Comparison of ENCODE assay signal across 12 cellular contexts in genomic region chr6:94323853-94324252, GRCh38.
DNase-seq lines count a peak whose midpoint lies in the region; ATAC-seq and TF ChIP-seq lines count a peak whose summit lies in the region.
"Had no signal": no experiment of that assay in that cellular context is flagged by ENCODE, and none has a peak within 500 bp of the region (broad histone marks: within the 10 kb centered on the region; RNA-seq: fewer than 3 reads in every experiment).

No MANE protein-coding gene starts in this region.

- BruUV-seq in Panc1 (replicated peaks; lab: Mats Ljungman, UMichigan) = no TSS peak

- POLR2A ChIA-PET in Panc1 (lab: Charles Lee) = no interaction called here
- POLR2A ChIA-PET in GM10248 (lab: Yijun Ruan, JAX) = no interaction called here

- H3K27ac Mint-ChIP-seq in immature natural killer cell = no peak overlapping the region
- H3K27ac Mint-ChIP-seq: activated T-cell treated with anti-CD3 and anti-CD28 coated beads, Interleukin-2, amount 50 U/mL, for 24 hours had no signal

- TF ChIP-seq CTCF in C4-2B (conservative IDR thresholded peaks at IDR 0.05) = peak; percentile 53
- 0 out of 2 replicates have a peak, but pooled peaks have one; percentile 2 for TF ChIP-seq CTCF in GM12875 (IDR thresholded peaks at IDR 0.05; ENCODE audit: borderline replicate concordance, insufficient read depth, low read depth, low read length)
- peak; percentile 27 for TF ChIP-seq CTCF in Panc1 (IDR thresholded peaks at IDR 0.05)
- peak; percentile 21 for TF ChIP-seq CTCF in hepatocyte (IDR thresholded peaks at IDR 0.05; ENCODE audit: poor library complexity)
- TF ChIP-seq CTCF in GM10248 (IDR thresholded peaks at IDR 0.05; ENCODE audit: control extremely low read depth, extremely low read depth, low read depth, missing control alignments) = no peak

- no peak for ATAC-seq in Panc1

- H2AFZ ChIP-seq in hepatocyte = no peak overlapping the region
- H2AFZ ChIP-seq: parathyroid adenoma had no signal

- H3K27ac ChIP-seq in C4-2B = no peak overlapping the region
- H3K27ac ChIP-seq in Panc1 (ENCODE audit: low read length) = no peak overlapping the region
- H3K27ac ChIP-seq in hepatocyte = no peak overlapping the region
- H3K27ac ChIP-seq: parathyroid adenoma had no signal

- peaks cover 3 to 30% (median 21%) of the 10 kb centered on the region in 6 donors for H3K9me3 Mint-ChIP-seq in immature natural killer cell

- H3K79me2 ChIP-seq in hepatocyte = no peaks in the 10 kb centered on the region
- H3K79me2 ChIP-seq: parathyroid adenoma had no signal

- WGBS in hepatocyte (ENCODE audit: low lambda C conversion rate, missing lambda C conversion rate) = 80% methylated on average over 1 of the region's 1 CpG

- H3K9me2 ChIP-seq in hepatocyte (replicated peaks; ENCODE audit: insufficient read depth) = no peaks in the 10 kb centered on the region

- H3K4me2 ChIP-seq in hepatocyte = no peak overlapping the region

- no peaks in the 10 kb centered on the region for H3K9me3 ChIP-seq in Panc1 (ENCODE audit: control insufficient read depth, insufficient read depth, low read depth, low read length)
- H3K9me3 ChIP-seq in hepatocyte (ENCODE audit: low read depth) = no peaks in the 10 kb centered on the region

- H4K20me1 ChIP-seq in hepatocyte (ENCODE audit: insufficient read depth, poor library complexity, severe bottlenecking) = no peaks in the 10 kb centered on the region

- in situ Hi-C loops in Panc1 (cut with HindIII; ENCODE audit: low pct_unique_long_range_greater_than_20kb, low sequenced_read_pairs) = no loop called here

- H3K4me1 ChIP-seq in Panc1 (ENCODE audit: control insufficient read depth, insufficient read depth, low read length) = no peaks in the 10 kb centered on the region
- H3K4me1 ChIP-seq in hepatocyte (ENCODE audit: insufficient read depth) = no peaks in the 10 kb centered on the region
- H3K4me1 ChIP-seq: parathyroid adenoma had no signal

- H3K36me3 Mint-ChIP-seq in immature natural killer cell = no peaks in the 10 kb centered on the region

- H3K4me1 Mint-ChIP-seq in immature natural killer cell = no peaks in the 10 kb centered on the region

- DNase-seq in Panc1 (ENCODE audit: low read depth, low spot score) (no peak), hepatocyte (ENCODE audit: low spot score) (peak; percentile 23), GM10248 (ENCODE audit: extremely low spot score) (no peak), immature natural killer cell (no peak), DMS153 treated with DMSO at 0.1 percent for 48 hours (lab: John Stamatoyannopoulos, UW; ENCODE audit: unreplicated experiment) (no peak)
- DNase-seq in activated CD4-positive, CD25-positive, alpha-beta regulatory T cell (lab: John Stamatoyannopoulos, UW) = no peak
- DNase-seq: activated T-cell treated with anti-CD3 and anti-CD28 coated beads, Interleukin-2, amount 50 U/mL, for 24 hours; NK-92 treated with Interleukin-12 subunit alpha and Interleukin-12 subunit beta, amount 100 ng/mL, for 24 hours; stimulated activated CD4-positive, alpha-beta T cell treated with anti-CD3 and anti-CD28 coated beads, Interleukin-4, amount 100 ng/mL, for 1 hour had no signal

- H3K36me3 ChIP-seq in Panc1 (ENCODE audit: control insufficient read depth, insufficient read depth, low read length) (no peaks in the 10 kb centered on the region), hepatocyte (replicated peaks; ENCODE audit: insufficient read depth, low read depth) (no peaks in the 10 kb centered on the region)

- H3K4me3 Mint-ChIP-seq in immature natural killer cell = no peak overlapping the region
- H3K4me3 Mint-ChIP-seq: activated T-cell treated with anti-CD3 and anti-CD28 coated beads, Interleukin-2, amount 50 U/mL, for 24 hours had no signal

- CTCF ChIA-PET in Panc1 (lab: Charles Lee) = interaction anchor here (0.5 to 0.6 kb wide), 2 partner anchors 34 to 767 kb away, joined by 3 to 5 read pairs; no protein-coding TSS in a partner anchor
- CTCF ChIA-PET in GM10248 (lab: Yijun Ruan, JAX) = interaction anchor here (1.1 kb wide), 1 partner anchor 10 kb away, joined by 3 read pairs; no protein-coding TSS in a partner anchor

- H3K27me3 Mint-ChIP-seq in immature natural killer cell (ENCODE audit: low read depth in 3 of 3) = no peaks in the 10 kb centered on the region
- H3K27me3 Mint-ChIP-seq: activated T-cell treated with anti-CD3 and anti-CD28 coated beads, Interleukin-2, amount 50 U/mL, for 24 hours had no signal

- H3K27me3 ChIP-seq in Panc1 (ENCODE audit: control insufficient read depth, insufficient read depth, low read length) = no peaks in the 10 kb centered on the region
- H3K27me3 ChIP-seq in hepatocyte = no peaks in the 10 kb centered on the region

- intact Hi-C loops in Panc1 (cut with micrococcal nuclease; ENCODE audit: unreplicated experiment) = no loop called here

- no peak overlapping the region for H3K4me3 ChIP-seq in GM12875 (ENCODE audit: low read depth, low read length)
- no peak overlapping the region for H3K4me3 ChIP-seq in Panc1 (ENCODE audit: low read depth in 2 of 2, low read length in 2 of 2)
- no peak overlapping the region for H3K4me3 ChIP-seq in hepatocyte
